ENCODE assay signal across 8 cellular contexts in the genomic region with DNA sequence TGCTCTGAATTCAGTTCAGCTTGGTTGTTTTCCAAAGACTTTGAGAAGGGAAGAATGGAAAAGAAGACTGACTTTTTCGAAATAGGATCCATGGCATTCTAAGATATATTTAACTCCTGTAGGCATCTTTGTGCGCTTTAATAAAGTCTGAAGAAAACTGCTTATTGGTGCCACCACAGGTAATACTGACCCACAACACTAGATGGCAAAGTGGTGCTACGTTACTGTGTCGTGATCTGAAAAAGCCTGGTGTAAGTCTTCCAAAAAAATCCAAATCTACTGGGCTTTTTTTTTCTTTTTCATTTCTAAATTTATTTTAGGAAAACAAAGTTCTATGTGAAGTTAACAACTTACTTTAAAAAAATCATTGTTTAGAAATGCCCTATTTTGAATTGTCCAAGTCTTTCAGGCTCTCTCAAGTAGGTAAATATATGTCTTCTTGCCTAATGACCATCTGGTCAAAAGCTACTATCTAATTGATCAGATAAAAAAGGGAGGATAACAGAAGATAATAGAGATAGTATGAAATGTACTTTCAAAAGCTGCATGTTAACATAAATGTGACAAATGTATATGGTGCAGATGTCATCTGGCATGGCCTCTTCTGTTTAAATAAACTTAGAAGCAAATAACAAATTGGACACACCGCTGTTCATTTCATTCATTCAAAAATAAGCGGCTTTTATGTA. TPM values are rescaled to one million over a fixed set of nuclear protein-coding genes. Genes with fewer than 3 reads are reported as not detected.
DNase-seq lines count a peak whose midpoint lies in the region; ATAC-seq, FAIRE-seq and TF ChIP-seq lines count a peak whose summit lies in the region.

No MANE protein-coding gene starts in this region.

- H3K9ac ChIP-seq in NT2/D1 (ENCODE audit: insufficient read length, low read depth) = no peak overlapping the region
- no peak overlapping the region for H3K9ac ChIP-seq in kidney (ENCODE audit: low read length in 2 of 2)

- H3F3A ChIP-seq in DOHH2 (ENCODE audit: control insufficient read depth, insufficient read depth) = no peaks in the 10 kb centered on the region

- no peaks in the 10 kb centered on the region for H3K9me2 ChIP-seq in DOHH2 (replicated peaks; ENCODE audit: control insufficient read depth, low read length)

- no peak for ATAC-seq in GM21619 (IDR thresholded peaks at IDR 0.05; ENCODE audit: unreplicated experiment)

- DNase-seq in HPDE6-E6E7 (ENCODE audit: extremely low spot score) (peak; percentile 19), NT2/D1 (ENCODE audit: low read depth, low spot score) (peak; percentile 32), astrocyte of the spinal cord (ENCODE audit: low read depth, low spot score) (peak; percentile 64), kidney (no peak)
- DNase-seq in stimulated activated CD4-positive, alpha-beta T cell treated with anti-CD3 and anti-CD28 coated beads, TNF-alpha, amount 100 ng/mL, for 24 hours (ENCODE audit: low read depth in 3 of 3) = peak in 2 of 3 experiments; percentile 5 to 8
- DNase-seq in activated CD4-positive, CD25-positive, alpha-beta regulatory T cell treated with anti-CD3 and anti-CD28 coated beads, Interleukin-2, amount 50 U/mL, for 72 hours = no peak

- no peaks in the 10 kb centered on the region for H3K79me2 ChIP-seq in DOHH2 (ENCODE audit: control insufficient read depth, low read length)

- H3K4me3 ChIP-seq in DOHH2 (ENCODE audit: low read length) = no peak overlapping the region
- no peak overlapping the region for H3K4me3 ChIP-seq in NT2/D1 (ENCODE audit: insufficient read length, low read depth)
- H3K4me3 ChIP-seq in astrocyte of the spinal cord (ENCODE audit: low read depth, low read length) = no peak overlapping the region
- H3K4me3 ChIP-seq in kidney (ENCODE audit: low read length in 2 of 2) = no peak overlapping the region

- FAIRE-seq in kidney (lab: Jason Lieb, UNC) = peak; percentile 98

- H3K4me2 ChIP-seq in DOHH2 (ENCODE audit: low read length) = no peak overlapping the region

- H3K9me3 ChIP-seq in DOHH2 (ENCODE audit: control insufficient read depth, insufficient read depth, low read length) (no peaks in the 10 kb centered on the region), NT2/D1 (ENCODE audit: insufficient read depth, low read length) (no peaks in the 10 kb centered on the region), kidney (ENCODE audit: control insufficient read depth in 1 of 2, low read length in 2 of 2) (no peaks in the 10 kb centered on the region)

- in situ Hi-C loops in astrocyte of the spinal cord (cut with HindIII; ENCODE audit: low sequenced_read_pairs) = no loop called here

- intact Hi-C loops in kidney (cut with DNase I) = no loop called here

- H3K27ac ChIP-seq in DOHH2 (ENCODE audit: low read depth, low read length) (no peak overlapping the region), kidney (ENCODE audit: low read depth in 2 of 2, low read length in 2 of 2) (no peak overlapping the region)

- H3K27me3 ChIP-seq in DOHH2 (ENCODE audit: control insufficient read depth, low read length) (no peaks in the 10 kb centered on the region), NT2/D1 (ENCODE audit: insufficient read depth, insufficient read length) (no peaks in the 10 kb centered on the region)

- H4K20me1 ChIP-seq in DOHH2 (ENCODE audit: control insufficient read depth, insufficient read depth, low read depth, low read length) = no peaks in the 10 kb centered on the region

- H3K4me1 ChIP-seq in DOHH2 (ENCODE audit: control insufficient read depth, low read length) (no peaks in the 10 kb centered on the region), NT2/D1 (ENCODE audit: insufficient read depth, insufficient read length) (peaks cover 3% of the 10 kb centered on the region), kidney (ENCODE audit: control insufficient read depth in 1 of 2, insufficient read depth in 1 of 2, low read depth in 1 of 2, low read length in 2 of 2) (no peaks in the 10 kb centered on the region)

- TF ChIP-seq CTCF in DOHH2 (IDR thresholded peaks at IDR 0.05; ENCODE audit: low read depth, low read length, poor library complexity, severe bottlenecking) = peak; percentile 43
- peak; percentile 59 for TF ChIP-seq CTCF in astrocyte of the spinal cord (IDR thresholded peaks at IDR 0.05; ENCODE audit: low read depth, low read length)
- TF ChIP-seq CTCF in kidney (IDR thresholded peaks at IDR 0.05; ENCODE audit: borderline replicate concordance, extremely low read depth, insufficient read depth) = peak; percentile 61

- H3K36me3 ChIP-seq in DOHH2 (ENCODE audit: control insufficient read depth, low read length) (no peaks in the 10 kb centered on the region), NT2/D1 (ENCODE audit: insufficient read depth, insufficient read length, low read length) (no peaks in the 10 kb centered on the region), kidney (ENCODE audit: control insufficient read depth in 1 of 2, insufficient read depth in 2 of 2, low read length in 2 of 2) (no peaks in the 10 kb centered on the region)

RNA-seq across cellular contexts. Expression of a gene that starts 47.0 kb away (rescaled TPM):
- total RNA-seq in kidney = 76.5 TPM
- polyA plus RNA-seq in kidney (ENCODE audit: insufficient read depth, low read depth, low replicate concordance) = 21.2 TPM

Comparison
In these comparisons a context has a peak if more than half of its experiments do, and no peak if none do; other contexts are left out.
1. DNase-seq: peak in HPDE6-E6E7 (single experiment), NT2/D1 (single experiment), astrocyte of the spinal cord (single experiment) and stimulated activated CD4-positive, alpha-beta T cell treated with anti-CD3 and anti-CD28 coated beads, TNF-alpha, amount 100 ng/mL, for 24 hours (2 of 3); none in kidney (single experiment) and activated CD4-positive, CD25-positive, alpha-beta regulatory T cell treated with anti-CD3 and anti-CD28 coated beads, Interleukin-2, amount 50 U/mL, for 72 hours (single experiment).
2. Peak in every context shown above with its lines, with median percentiles within 50 percentile points of each other: CTCF ChIP-seq.